In the genomic region with DNA sequence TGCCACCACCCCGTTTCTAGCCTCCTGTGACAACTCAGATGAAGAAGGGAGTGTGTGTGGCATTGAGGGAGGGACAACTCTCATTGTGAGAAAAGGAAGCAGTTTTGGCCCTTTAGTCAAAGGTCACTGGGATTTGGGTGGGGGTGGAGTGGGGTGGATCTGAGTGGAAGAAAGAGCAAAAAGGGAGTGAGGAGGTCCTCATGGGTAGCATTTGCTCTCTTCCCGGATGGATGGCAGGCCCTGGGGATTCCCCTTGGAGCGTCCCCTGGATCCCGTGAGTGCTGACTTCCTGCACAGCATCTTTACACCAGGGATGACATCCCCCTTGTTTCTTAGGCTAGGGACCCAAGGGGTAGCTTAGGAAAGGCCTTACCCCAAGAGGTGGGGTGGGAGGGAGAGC, we compare ENCODE assay signal across 31 cellular contexts. TPM values are rescaled to one million over a fixed set of nuclear protein-coding genes. Genes with fewer than 3 reads are reported as not detected.
"Had no signal": no experiment of that assay in that cellular context is flagged by ENCODE, and none has a peak within 500 bp of the region (broad histone marks: within the 10 kb centered on the region; RNA-seq: fewer than 3 reads in every experiment).

No MANE protein-coding gene starts in this region.

- H3K4me1 ChIP-seq: neural progenitor cell, parathyroid adenoma, psoas muscle, spleen, suprapubic skin, testis, tibial artery, transverse colon, upper lobe of right lung, uterus had no signal

- H3K36me3 ChIP-seq: neural progenitor cell, ovary, spleen, suprapubic skin, tibial artery, transverse colon, upper lobe of right lung, uterus had no signal

- H3K4me2 ChIP-seq: neural progenitor cell, smooth muscle cell had no signal

- H3K9ac ChIP-seq: neural progenitor cell, parathyroid adenoma had no signal

- H3K79me2 ChIP-seq: parathyroid adenoma had no signal

- H3K27ac ChIP-seq: neural progenitor cell, ovary, parathyroid adenoma, psoas muscle, skin epidermis, spleen, suprapubic skin, testis, tibial artery, transverse colon, upper lobe of right lung, uterus had no signal

- H3K27me3 ChIP-seq: neural progenitor cell, ovary, spleen, suprapubic skin, testis, tibial artery, transverse colon, upper lobe of right lung, uterus had no signal

- DNase-seq: natural killer cell; occipital lobe; ovary; posterior cingulate gyrus; psoas muscle; right cardiac atrium; spleen; stimulated activated CD4-positive, alpha-beta T cell treated with anti-CD3 and anti-CD28 coated beads, Interleukin-12 subunit alpha, Interleukin-12 subunit beta, amount 100 ng/mL, for 4 hours; stimulated activated CD4-positive, alpha-beta T cell treated with anti-CD3 and anti-CD28 coated beads, Interleukin-1b, Interleukin-23, amount 100 ng/mL, for 48 hours; stimulated activated CD4-positive, alpha-beta T cell treated with anti-CD3 and anti-CD28 coated beads, Interleukin-4, amount 100 ng/mL, for 1 hour; stimulated activated CD4-positive, alpha-beta T cell treated with anti-CD3 and anti-CD28 coated beads, Interleukin-4, amount 100 ng/mL, for 4 hours; stimulated activated CD8-positive, alpha-beta memory T cell treated with anti-CD3 and anti-CD28 coated beads, Interleukin-4, amount 100 ng/mL, for 48 hours; stimulated activated naive CD4-positive, alpha-beta T cell; stimulated activated naive CD8-positive, alpha-beta T cell treated with anti-CD3 and anti-CD28 coated beads, Interleukin-15, amount 100 ng/mL, for 72 hours; stimulated activated naive CD8-positive, alpha-beta T cell treated with anti-CD3 and anti-CD28 coated beads, Interleukin-15, Interleukin-2, amounts not matched to agents 100 U/mL and 50 U/mL, for 24 hours; substantia nigra; testis; tibial artery; transverse colon; upper lobe of right lung; uterus had no signal

- H3K4me3 ChIP-seq: neural progenitor cell, ovary, psoas muscle, skin epidermis, smooth muscle cell, spleen, suprapubic skin, testis, tibial artery, transverse colon, upper lobe of right lung, uterus had no signal

- ATAC-seq: natural killer cell; psoas muscle; sciatic nerve; stimulated activated memory B cell treated with anti-CD40 and anti-IgM and Interleukin-4, amounts not matched to agents 10 μg/mL and 1 μg/mL and 100 μg/mL, for 72 hours; stimulated activated naive CD8-positive, alpha-beta T cell treated with anti-CD3 and anti-CD28 coated beads, Interleukin-15, amount 100 ng/mL, for 72 hours; stimulated activated naive CD8-positive, alpha-beta T cell treated with anti-CD3 and anti-CD28 coated beads, Interleukin-15, Interleukin-2, amounts not matched to agents 100 U/mL and 50 U/mL, for 24 hours; upper lobe of right lung had no signal

- H3K9me3 ChIP-seq: ovary, psoas muscle, spleen, suprapubic skin, testis, tibial artery, transverse colon, upper lobe of right lung, uterus had no signal

- H2AFZ ChIP-seq: neural progenitor cell, parathyroid adenoma had no signal

RNA-seq across cellular contexts. Expression of a gene that starts 0.5 kb away (rescaled TPM):
- total RNA-seq: progenitor cell of endocrine pancreas, sciatic nerve, upper lobe of right lung, urinary bladder had no signal
- polyA plus RNA-seq: neural cell had no signal
